14 cellular contexts compared by ENCODE assay signal in genomic region chr7:2711895-2712675, GRCh38. TPM values are rescaled to one million over a fixed set of nuclear protein-coding genes. Genes with fewer than 3 reads are reported as not detected.
"Had no signal": no experiment of that assay in that cellular context is flagged by ENCODE, and none has a peak within 500 bp of the region (broad histone marks: within the 10 kb centered on the region; RNA-seq: fewer than 3 reads in every experiment).

No MANE protein-coding gene starts in this region.

- H3K9me3 Mint-ChIP-seq: activated CD4-positive, alpha-beta T cell treated with anti-CD3 and anti-CD28 coated beads, Interleukin-2, amount 10 ng/mL, durations not matched to agents 7 days and 5 days; activated naive CD4-positive, alpha-beta T cell treated with anti-CD3 and anti-CD28 coated beads for 36 hours; effector memory CD8-positive, alpha-beta T cell; naive thymus-derived CD8-positive, alpha-beta T cell; stimulated activated naive CD8-positive, alpha-beta T cell treated with anti-CD3 and anti-CD28 coated beads, Interleukin-15, amount 100 ng/mL, for 72 hours had no signal

- H3K4me3 ChIP-seq: psoas muscle, SK-N-MC, thoracic aorta had no signal

- H3K4me3 Mint-ChIP-seq: activated naive CD4-positive, alpha-beta T cell treated with anti-CD3 and anti-CD28 coated beads for 36 hours had no signal

- H3K9me3 ChIP-seq: psoas muscle, thoracic aorta had no signal

- FAIRE-seq: astrocyte, TTC549 had no signal

- ATAC-seq: psoas muscle had no signal

- H3K27ac ChIP-seq: psoas muscle, SK-N-MC, thoracic aorta had no signal

- H3K36me3 ChIP-seq: thoracic aorta had no signal

- H3K27ac Mint-ChIP-seq: activated naive CD4-positive, alpha-beta T cell treated with anti-CD3 and anti-CD28 coated beads for 36 hours had no signal

- DNase-seq: activated CD4-positive, CD25-positive, alpha-beta regulatory T cell; activated CD8-positive, alpha-beta memory T cell treated with anti-CD3 and anti-CD28 coated beads for 24 hours; nucleus accumbens; psoas muscle; stimulated activated CD4-positive, alpha-beta T cell treated with anti-CD3 and anti-CD28 coated beads, Interleukin-4, amount 100 ng/mL, for 1 hour had no signal

RNA-seq across cellular contexts. Expression of gene AMZ1, which starts 24.1 kb away (rescaled TPM):
- total RNA-seq: psoas muscle had no signal
- polyA plus RNA-seq: naive thymus-derived CD8-positive, alpha-beta T cell had no signal
